In the genomic region with DNA sequence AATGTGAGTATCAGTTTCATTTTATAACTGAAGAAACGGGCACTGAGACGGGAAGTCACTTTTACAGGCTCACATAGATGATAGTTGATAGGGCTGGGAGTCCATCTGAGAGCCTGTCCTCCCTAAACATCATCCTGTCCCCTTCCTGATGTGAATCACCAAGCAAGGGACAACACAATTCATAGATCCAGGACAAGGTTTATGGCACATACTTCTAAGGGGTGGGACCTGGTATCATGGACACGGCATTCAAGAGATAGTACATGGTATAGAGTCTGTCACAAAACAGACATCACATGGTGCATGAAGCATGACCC, we compare ENCODE assay signal across 12 cellular contexts. TPM values are rescaled to one million over a fixed set of nuclear protein-coding genes. Genes with fewer than 3 reads are reported as not detected.
A peak's percentile ranks its signal among the peaks of the same experiment; 100 is the strongest.
DNase-seq lines count a peak whose midpoint lies in the region; ATAC-seq and TF ChIP-seq lines count a peak whose summit lies in the region.
"Had no signal": no experiment of that assay in that cellular context is flagged by ENCODE, and none has a peak within 500 bp of the region (broad histone marks: within the 10 kb centered on the region; RNA-seq: fewer than 3 reads in every experiment).

No MANE protein-coding gene starts in this region.

- no peak for ATAC-seq in HG03520 (IDR thresholded peaks at IDR 0.05; ENCODE audit: unreplicated experiment)
- ATAC-seq in stimulated activated naive B cell treated with anti-CD40 and anti-IgM and Interleukin-4, amounts not matched to agents 10 μg/mL and 1 μg/mL and 100 μg/mL, for 72 hours (replicated peaks), result no peak

- H3K36me3 Mint-ChIP-seq in T-helper 2 cell treated with Interferon-gamma antibody and Interleukin-4, amounts not matched to agents 5 μg/mL and 100 μg/mL, for 36 hours (ENCODE audit: low read depth), result no peaks in the 10 kb centered on the region
- H3K36me3 Mint-ChIP-seq in stimulated activated naive B cell treated with anti-CD40 and anti-IgM and Interleukin-4, amounts not matched to agents 10 μg/mL and 1 μg/mL and 100 μg/mL, for 72 hours, result peaks cover 8 to 40% of the 10 kb centered on the region in 2 donors

- no peak overlapping the region for H3K4me3 Mint-ChIP-seq in T-helper 2 cell treated with Interferon-gamma antibody and Interleukin-4, amounts not matched to agents 5 μg/mL and 100 μg/mL, for 36 hours
- H3K4me3 Mint-ChIP-seq in stimulated activated naive B cell treated with anti-CD40 and anti-IgM and Interleukin-4, amounts not matched to agents 10 μg/mL and 1 μg/mL and 100 μg/mL, for 72 hours, result peak overlapping the region in 1 of 2 donors; percentile 7

- H3K27ac Mint-ChIP-seq in T-helper 2 cell treated with Interferon-gamma antibody and Interleukin-4, amounts not matched to agents 5 μg/mL and 100 μg/mL, for 36 hours, result no peak overlapping the region
- no peak overlapping the region for H3K27ac Mint-ChIP-seq in stimulated activated naive B cell treated with anti-CD40 and anti-IgM and Interleukin-4, amounts not matched to agents 10 μg/mL and 1 μg/mL and 100 μg/mL, for 72 hours

- H3K9me2 ChIP-seq in PC-9 (ENCODE audit: insufficient read depth), result no peaks in the 10 kb centered on the region

- DNase-seq in PC-9 (peak in 1 of 2 experiments; percentile 36), dorsolateral prefrontal cortex (no peak), cerebellar nuclear complex (lab: John Stamatoyannopoulos, UW) (no peak)
- DNase-seq in T-helper 2 cell treated with Interferon-gamma antibody and Interleukin-4, amounts not matched to agents 5 μg/mL and 100 μg/mL, for 36 hours (ENCODE audit: low spot score), result no peak
- no peak for DNase-seq in stimulated activated naive B cell treated with anti-CD40 and anti-IgM and Interleukin-4, amounts not matched to agents 10 μg/mL and 1 μg/mL and 100 μg/mL, for 72 hours
- DNase-seq: effector memory CD4-positive, alpha-beta T cell; NCI-H345; stimulated activated CD4-positive, alpha-beta T cell treated with anti-CD3 and anti-CD28 coated beads, Interleukin-2, amount 100 ng/mL, for 24 hours; SW 1271 had no signal

- H3K36me3 ChIP-seq in PC-9 (ENCODE audit: low read depth) (no peaks in the 10 kb centered on the region), muscle layer of duodenum (ENCODE audit: control insufficient read depth in 1 of 2, insufficient read depth in 2 of 2, low read length in 2 of 2) (peaks cover 4 to 19% of the 10 kb centered on the region in 2 donors), thymus (ENCODE audit: control insufficient read depth, insufficient read depth) (no peaks in the 10 kb centered on the region)

- no peaks in the 10 kb centered on the region for H3K27me3 Mint-ChIP-seq in T-helper 2 cell treated with Interferon-gamma antibody and Interleukin-4, amounts not matched to agents 5 μg/mL and 100 μg/mL, for 36 hours (ENCODE audit: low read depth)
- no peaks in the 10 kb centered on the region for H3K27me3 Mint-ChIP-seq in stimulated activated naive B cell treated with anti-CD40 and anti-IgM and Interleukin-4, amounts not matched to agents 10 μg/mL and 1 μg/mL and 100 μg/mL, for 72 hours

- peaks cover 8% of the 10 kb centered on the region for H3K4me1 Mint-ChIP-seq in T-helper 2 cell treated with Interferon-gamma antibody and Interleukin-4, amounts not matched to agents 5 μg/mL and 100 μg/mL, for 36 hours (ENCODE audit: low read depth)
- peaks cover 40 to 63% of the 10 kb centered on the region in 2 donors for H3K4me1 Mint-ChIP-seq in stimulated activated naive B cell treated with anti-CD40 and anti-IgM and Interleukin-4, amounts not matched to agents 10 μg/mL and 1 μg/mL and 100 μg/mL, for 72 hours

- H3K4me3 ChIP-seq in PC-9, result no peak overlapping the region
- peak overlapping the region in 18 of 59 donors; percentile 0 to 40 (median 24) for H3K4me3 ChIP-seq in dorsolateral prefrontal cortex
- peak overlapping the region in 1 of 2 donors; percentile 30 for H3K4me3 ChIP-seq in muscle layer of duodenum (ENCODE audit: low read depth in 1 of 2, low read length in 2 of 2)
- H3K4me3 ChIP-seq in thymus (ENCODE audit: low read length), result no peak overlapping the region

- CTCF ChIA-PET in PC-9 (lab: Charles Lee), result interaction anchor here (1.4 kb wide), 1 partner anchor 10 kb away, joined by 6 read pairs; no protein-coding TSS in a partner anchor

- H4K20me1 ChIP-seq in PC-9 (ENCODE audit: insufficient read depth), result no peaks in the 10 kb centered on the region

- H3K27ac ChIP-seq in PC-9 (peak overlapping the region; percentile 96; the same call in 1 of the 2 replicates), dorsolateral prefrontal cortex (peak overlapping the region; percentile 91 to 100 (median 99)), muscle layer of duodenum (ENCODE audit: low read length) (peak overlapping the region; percentile 96), thymus (ENCODE audit: low read depth) (peak overlapping the region; percentile 56)

- peaks cover 50% of the 10 kb centered on the region for H3K4me1 ChIP-seq in PC-9 (replicated peaks; ENCODE audit: insufficient read depth)
- H3K4me1 ChIP-seq in muscle layer of duodenum (ENCODE audit: control insufficient read depth in 1 of 2, insufficient read depth in 2 of 2, low read length in 2 of 2), result peaks cover 63 to 64% of the 10 kb centered on the region in 2 donors
- no peaks in the 10 kb centered on the region for H3K4me1 ChIP-seq in thymus (ENCODE audit: control insufficient read depth, insufficient read depth, low read length)

- POLR2A ChIA-PET in PC-9 (lab: Charles Lee; ENCODE audit: unreplicated experiment), result interaction anchor here (0.5 kb wide), 1 partner anchor 133 kb away, joined by 4 read pairs; no protein-coding TSS in a partner anchor

- no peaks in the 10 kb centered on the region for H3K79me2 ChIP-seq in PC-9 (ENCODE audit: low read depth)

- H3K9me3 Mint-ChIP-seq in T-helper 2 cell treated with Interferon-gamma antibody and Interleukin-4, amounts not matched to agents 5 μg/mL and 100 μg/mL, for 36 hours, result no peaks in the 10 kb centered on the region
- no peaks in the 10 kb centered on the region for H3K9me3 Mint-ChIP-seq in stimulated activated naive B cell treated with anti-CD40 and anti-IgM and Interleukin-4, amounts not matched to agents 10 μg/mL and 1 μg/mL and 100 μg/mL, for 72 hours

- H3K4me2 ChIP-seq in PC-9, result peak overlapping the region; percentile 17; the same call in 1 of the 2 replicates

- no TSS peak for BruUV-seq in PC-9 (replicated peaks; lab: Mats Ljungman, UMichigan)

- H3K9me3 ChIP-seq in PC-9 (ENCODE audit: insufficient read depth, low read depth) (no peaks in the 10 kb centered on the region), muscle layer of duodenum (ENCODE audit: control insufficient read depth in 1 of 2, low read length in 2 of 2) (no peaks in the 10 kb centered on the region), thymus (ENCODE audit: control insufficient read depth) (no peaks in the 10 kb centered on the region)

- WGBS in thymus, result 68% methylated on average over 3 of the region's 3 CpGs

- intact Hi-C loops in PC-9 (cut with micrococcal nuclease; ENCODE audit: unreplicated experiment) (loop anchor here (10.0 kb wide), 3 partner anchors 186 to 554 kb away; partner anchors contain the start of gene CNTRL), dorsolateral prefrontal cortex (cut with DNase I) (no loop called here)

- H2AFZ ChIP-seq in PC-9, result no peak overlapping the region

- H3K27me3 ChIP-seq in PC-9 (ENCODE audit: insufficient read depth, low read depth) (no peaks in the 10 kb centered on the region), dorsolateral prefrontal cortex (no peaks in the 10 kb centered on the region), muscle layer of duodenum (ENCODE audit: low read depth, low read length) (no peaks in the 10 kb centered on the region), thymus (ENCODE audit: control insufficient read depth, insufficient read depth) (no peaks in the 10 kb centered on the region)

- H3F3A ChIP-seq in PC-9 (ENCODE audit: insufficient read depth, low read depth), result peaks cover 30% of the 10 kb centered on the region

- TF ChIP-seq CTCF in PC-9 (conservative IDR thresholded peaks at IDR 0.05), result no peak
- TF ChIP-seq CTCF in dorsolateral prefrontal cortex (IDR thresholded peaks at IDR 0.05 in 54 of 56, conservative IDR thresholded peaks at IDR 0.05 in 2 of 56; ENCODE audit: low read depth in 1 of 56, partially characterized antibody in 56 of 56), result no peak

RNA-seq across cellular contexts. Expression of gene GSN, which starts 20.6 kb away (rescaled TPM):
- total RNA-seq in PC-9 (2021) (135 and 207 TPM in 2 replicates), dorsolateral prefrontal cortex (100 to 1,000 TPM in 119 of 120 experiments, 10 to 100 TPM in 1; 88.2 to 740 (median 233) TPM)
- polyA plus RNA-seq in thymus, result 248 TPM
